ENCODE assay signal across 11 cellular contexts in genomic region chr11:76339217-76339616, GRCh38. TPM values are rescaled to one million over a fixed set of nuclear protein-coding genes. Genes with fewer than 3 reads are reported as not detected.
DNase-seq lines count a peak whose midpoint lies in the region; ATAC-seq, FAIRE-seq and TF ChIP-seq lines count a peak whose summit lies in the region.
"Had no signal": no experiment of that assay in that cellular context is flagged by ENCODE, and none has a peak within 500 bp of the region (broad histone marks: within the 10 kb centered on the region; RNA-seq: fewer than 3 reads in every experiment).

No MANE protein-coding gene starts in this region.

- no peak for FAIRE-seq in kidney (lab: Jason Lieb, UNC)

- intact Hi-C loops in kidney (cut with DNase I): no loop called here

- peak; percentile 68 for DNase-seq in KG1 (lab: John Stamatoyannopoulos, UW)
- peak; percentile 87 for DNase-seq in kidney
- DNase-seq in thoracic aorta (ENCODE audit: low spot score): peak; percentile 13
- DNase-seq in stimulated activated CD4-positive, alpha-beta T cell treated with anti-CD3 and anti-CD28 coated beads, Interleukin-4, amount 100 ng/mL, for 24 hours: no peak
- no peak for DNase-seq in stimulated activated CD4-positive, alpha-beta T cell treated with anti-CD3 and anti-CD28 coated beads, Interleukin-12 subunit alpha, Interleukin-12 subunit beta, amount 100 ng/mL, for 4 hours
- DNase-seq in kidney glomerular epithelial cell (lab: John Stamatoyannopoulos, UW): no peak
- DNase-seq: GOT3, WERI-Rb-1 had no signal

- H3K4me1 Mint-ChIP-seq in activated T-helper 17 cell treated with anti-CD3 and anti-CD28 coated beads, Interleukin-2, amount 50 U/mL, for 72 hours: peaks cover 27% of the 10 kb centered on the region

- H3K4me3 Mint-ChIP-seq in activated T-helper 17 cell treated with anti-CD3 and anti-CD28 coated beads, Interleukin-2, amount 50 U/mL, for 72 hours: peak overlapping the region; percentile 56

- H3K27ac ChIP-seq in kidney (ENCODE audit: low read depth in 2 of 2, low read length in 2 of 2) (no peak overlapping the region), thoracic aorta (peak overlapping the region; percentile 73 to 78)
- H3K27ac ChIP-seq: cardiac muscle cell, WERI-Rb-1 had no signal

- no peaks in the 10 kb centered on the region for H3K36me3 Mint-ChIP-seq in activated T-helper 17 cell treated with anti-CD3 and anti-CD28 coated beads, Interleukin-2, amount 50 U/mL, for 72 hours (ENCODE audit: low read depth)

- peak; percentile 82 for ATAC-seq in activated T-helper 17 cell treated with anti-CD3 and anti-CD28 coated beads, Interleukin-2, amount 50 U/mL, for 72 hours (replicated peaks)
- ATAC-seq in thoracic aorta (ENCODE audit: insufficient number of reproducible peaks, low FRiP score, low read depth): no peak
- no peak for ATAC-seq in GM21381 (IDR thresholded peaks at IDR 0.05; ENCODE audit: unreplicated experiment)

- H3K27me3 ChIP-seq in thoracic aorta (replicated peaks; ENCODE audit: insufficient read depth): no peaks in the 10 kb centered on the region
- H3K27me3 ChIP-seq: cardiac muscle cell had no signal

- H3K4me3 ChIP-seq in kidney (ENCODE audit: low read length in 2 of 2): no peak overlapping the region
- peak overlapping the region; percentile 5 for H3K4me3 ChIP-seq in thoracic aorta
- H3K4me3 ChIP-seq: cardiac muscle cell had no signal

- no peak overlapping the region for H3K9ac ChIP-seq in kidney (ENCODE audit: low read length in 2 of 2)

- H3K9me3 ChIP-seq in kidney (ENCODE audit: control insufficient read depth in 1 of 2, low read length in 2 of 2) (peaks cover 0 to 9% of the 10 kb centered on the region in 2 donors), thoracic aorta (no peaks in the 10 kb centered on the region)

- H3K36me3 ChIP-seq in kidney (ENCODE audit: control insufficient read depth in 1 of 2, insufficient read depth in 2 of 2, low read length in 2 of 2) (no peaks in the 10 kb centered on the region), thoracic aorta (no peaks in the 10 kb centered on the region)
- H3K36me3 ChIP-seq: cardiac muscle cell, WERI-Rb-1 had no signal

- no peaks in the 10 kb centered on the region for H3K27me3 Mint-ChIP-seq in activated T-helper 17 cell treated with anti-CD3 and anti-CD28 coated beads, Interleukin-2, amount 50 U/mL, for 72 hours

- no peaks in the 10 kb centered on the region for H3K4me1 ChIP-seq in kidney (ENCODE audit: control insufficient read depth in 1 of 2, insufficient read depth in 1 of 2, low read depth in 1 of 2, low read length in 2 of 2)
- peaks cover 13 to 35% of the 10 kb centered on the region in 2 donors for H3K4me1 ChIP-seq in thoracic aorta (ENCODE audit: control insufficient read depth in 1 of 2, low read depth in 2 of 2)

- no peak for TF ChIP-seq CTCF in kidney (IDR thresholded peaks at IDR 0.05; ENCODE audit: borderline replicate concordance, extremely low read depth, insufficient read depth)
- no peak for TF ChIP-seq CTCF in thoracic aorta (IDR thresholded peaks at IDR 0.05)

- peaks cover 4% of the 10 kb centered on the region for H3K9me3 Mint-ChIP-seq in activated T-helper 17 cell treated with anti-CD3 and anti-CD28 coated beads, Interleukin-2, amount 50 U/mL, for 72 hours

- H3K27ac Mint-ChIP-seq in activated T-helper 17 cell treated with anti-CD3 and anti-CD28 coated beads, Interleukin-2, amount 50 U/mL, for 72 hours: peak overlapping the region; percentile 85

RNA-seq across cellular contexts. Expression of gene THAP12, which starts 41.7 kb away (rescaled TPM):
- 10 to 100 TPM; 25.5 to 39.6 TPM for total RNA-seq in activated T-helper 17 cell treated with anti-CD3 and anti-CD28 coated beads, Interleukin-2, amount 50 U/mL, for 72 hours
- total RNA-seq in kidney (39.3 TPM), thoracic aorta (10 to 100 TPM; 38.0 to 38.3 TPM)
- polyA plus RNA-seq in kidney (ENCODE audit: insufficient read depth, low read depth, low replicate concordance): 19.5 TPM

RNA-seq across cellular contexts. Expression of gene GVQW3, which starts 41.9 kb away (rescaled TPM):
- total RNA-seq in activated T-helper 17 cell treated with anti-CD3 and anti-CD28 coated beads, Interleukin-2, amount 50 U/mL, for 72 hours: 1 to 10 TPM; 1.6 to 2.5 TPM
- total RNA-seq in kidney (3.4 TPM), thoracic aorta (1 to 10 TPM in 1 of 2 donors, under 1 TPM in 1; 0.68 to 3.2 TPM)
- 1.4 TPM for polyA plus RNA-seq in kidney (ENCODE audit: insufficient read depth, low read depth, low replicate concordance)

Comparison
In these comparisons a context has a peak if more than half of its experiments do, and no peak if none do; other contexts are left out.
1. DNase-seq: peak in KG1 (single experiment), kidney (single experiment) and thoracic aorta (single experiment); none in stimulated activated CD4-positive, alpha-beta T cell treated with anti-CD3 and anti-CD28 coated beads, Interleukin-4, amount 100 ng/mL, for 24 hours (single experiment), stimulated activated CD4-positive, alpha-beta T cell treated with anti-CD3 and anti-CD28 coated beads, Interleukin-12 subunit alpha, Interleukin-12 subunit beta, amount 100 ng/mL, for 4 hours (single experiment) and kidney glomerular epithelial cell (single experiment).
2. H3K27ac ChIP-seq: peak in thoracic aorta (2 of 2); none in kidney (0 of 2).